ENCODE assay signal across 1 cellular context in genomic region chr12:29380536-29381523, GRCh38.
TF ChIP-seq lines count a peak whose summit lies in the region.

ERGIC2 (minus strand) TSS chr12:29381172; CDS start chr12:29371633, 9,539 bp downstream.

TF ChIP-seq in GM12878, 131 proteins besides CTCF, POLR2A, EP300 and RAD21 (continued from another document and continues in another):
- TF ChIP-seq, protein P1, sequence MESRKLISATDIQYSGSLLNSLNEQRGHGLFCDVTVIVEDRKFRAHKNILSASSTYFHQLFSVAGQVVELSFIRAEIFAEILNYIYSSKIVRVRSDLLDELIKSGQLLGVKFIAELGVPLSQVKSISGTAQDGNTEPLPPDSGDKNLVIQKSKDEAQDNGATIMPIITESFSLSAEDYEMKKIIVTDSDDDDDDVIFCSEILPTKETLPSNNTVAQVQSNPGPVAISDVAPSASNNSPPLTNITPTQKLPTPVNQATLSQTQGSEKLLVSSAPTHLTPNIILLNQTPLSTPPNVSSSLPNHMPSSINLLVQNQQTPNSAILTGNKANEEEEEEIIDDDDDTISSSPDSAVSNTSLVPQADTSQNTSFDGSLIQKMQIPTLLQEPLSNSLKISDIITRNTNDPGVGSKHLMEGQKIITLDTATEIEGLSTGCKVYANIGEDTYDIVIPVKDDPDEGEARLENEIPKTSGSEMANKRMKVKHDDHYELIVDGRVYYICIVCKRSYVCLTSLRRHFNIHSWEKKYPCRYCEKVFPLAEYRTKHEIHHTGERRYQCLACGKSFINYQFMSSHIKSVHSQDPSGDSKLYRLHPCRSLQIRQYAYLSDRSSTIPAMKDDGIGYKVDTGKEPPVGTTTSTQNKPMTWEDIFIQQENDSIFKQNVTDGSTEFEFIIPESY (IDR thresholded peaks at IDR 0.05), result 0 out of 2 replicates have a peak, but pooled peaks have one; percentile 22
- TF ChIP-seq MAX (IDR thresholded peaks at IDR 0.05; ENCODE audit: low read depth, low read length) (peak; percentile 27), FOXK2 (IDR thresholded peaks at IDR 0.05) (no peak), CBX3 (IDR thresholded peaks at IDR 0.05; ENCODE audit: borderline replicate concordance, low read depth) (no peak), PAX8 (IDR thresholded peaks at IDR 0.05) (no peak), ESRRA (IDR thresholded peaks at IDR 0.05; ENCODE audit: low read length) (no peak), CHD1 (IDR thresholded peaks at IDR 0.05; ENCODE audit: low read depth, low read length) (no peak), RAD51 (IDR thresholded peaks at IDR 0.05) (no peak), CHD2 (IDR thresholded peaks at IDR 0.05; ENCODE audit: borderline replicate concordance, low read depth, low read length) (peak; percentile 100), ZNF207 (IDR thresholded peaks at IDR 0.05; ENCODE audit: borderline replicate concordance) (no peak), PML (IDR thresholded peaks at IDR 0.05; ENCODE audit: low read length) (peak; percentile 80), ZNF24 (IDR thresholded peaks at IDR 0.05) (no peak), SP1 (IDR thresholded peaks at IDR 0.05; ENCODE audit: low read depth, low read length) (no peak), ASH2L (IDR thresholded peaks at IDR 0.05; ENCODE audit: borderline replicate concordance, low read depth) (no peak), GABPA (IDR thresholded peaks at IDR 0.05; ENCODE audit: low read depth) (0 out of 2 replicates have a peak, but pooled peaks have one; percentile 15), STAT1 (conservative IDR thresholded peaks at IDR 0.05) (peak; percentile 6; the same call in 1 of the 2 replicates), MYB (IDR thresholded peaks at IDR 0.05; ENCODE audit: borderline replicate concordance, low read depth, low read length) (no peak), ZNF217 (IDR thresholded peaks at IDR 0.05) (no peak), TCF3 (IDR thresholded peaks at IDR 0.05; ENCODE audit: borderline replicate concordance, insufficient read depth, low read depth, low read length) (no peak), TCF7 (IDR thresholded peaks at IDR 0.05; ENCODE audit: borderline replicate concordance) (no peak), BCLAF1 (IDR thresholded peaks at IDR 0.05) (no peak), JUND (IDR thresholded peaks at IDR 0.05; ENCODE audit: low read depth, low read length) (no peak), EED (IDR thresholded peaks at IDR 0.05; ENCODE audit: low read depth) (no peak), SUPT20H (IDR thresholded peaks at IDR 0.05; ENCODE audit: borderline replicate concordance, control insufficient read depth, low read depth, low read length) (no peak), HCFC1 (IDR thresholded peaks at IDR 0.05; ENCODE audit: low read length) (peak; percentile 61), ZNF384 (IDR thresholded peaks at IDR 0.05; ENCODE audit: borderline replicate concordance, low read depth, low read length) (no peak), MYC (IDR thresholded peaks at IDR 0.05; ENCODE audit: insufficient read depth, insufficient read length, insufficient replicate concordance, low read length, severe bottlenecking) (peak; percentile 64), RELB (IDR thresholded peaks at IDR 0.05; ENCODE audit: low read depth) (peak; percentile 99), WRNIP1 (IDR thresholded peaks at IDR 0.05; ENCODE audit: borderline replicate concordance, low read depth, low read length) (0 out of 2 replicates have a peak, but pooled peaks have one; percentile 50), NFIC (IDR thresholded peaks at IDR 0.05; ENCODE audit: low read depth, low read length) (0 out of 2 replicates have a peak, but pooled peaks have one; percentile 37), EZH2 (IDR thresholded peaks at IDR 0.05; ENCODE audit: borderline replicate concordance, control insufficient read depth, low read depth, low read length) (no peak), TARDBP (IDR thresholded peaks at IDR 0.05; ENCODE audit: borderline replicate concordance) (no peak), IKZF1 (conservative IDR thresholded peaks at IDR 0.05) (peak; percentile 32; the same call in 1 of the 2 replicates), IKZF2 (IDR thresholded peaks at IDR 0.05) (no peak), POLR2AphosphoS2 (IDR thresholded peaks at IDR 0.05; ENCODE audit: low read depth, low read length) (0 out of 2 replicates have a peak, but pooled peaks have one; percentile 31), ETV6 (conservative IDR thresholded peaks at IDR 0.05 in 1 of 2, IDR thresholded peaks at IDR 0.05 in 1 of 2; ENCODE audit: borderline replicate concordance in 1 of 2, low read depth in 1 of 2) (no peak), SMAD1 (IDR thresholded peaks at IDR 0.05; ENCODE audit: low read depth, partially characterized antibody) (no peak), SMC3 (IDR thresholded peaks at IDR 0.05; ENCODE audit: borderline replicate concordance, low read length) (no peak), HDAC2 (IDR thresholded peaks at IDR 0.05) (peak; percentile 85; the same call in 1 of the 2 replicates), ZBED1 (IDR thresholded peaks at IDR 0.05; ENCODE audit: borderline replicate concordance) (peak; percentile 89), TAF1 (IDR thresholded peaks at IDR 0.05; ENCODE audit: borderline replicate concordance, low read depth, low read length) (peak; percentile 76; the same call in 1 of the 2 replicates), NBN (IDR thresholded peaks at IDR 0.05) (peak; percentile 27; the same call in 1 of the 2 replicates), CHD4 (IDR thresholded peaks at IDR 0.05) (no peak), ZBTB40 (IDR thresholded peaks at IDR 0.05; ENCODE audit: borderline replicate concordance) (peak; percentile 44; the same call in 1 of the 2 replicates), BRCA1 (IDR thresholded peaks at IDR 0.05; ENCODE audit: low read depth, low read length) (peak; percentile 96), RB1 (IDR thresholded peaks at IDR 0.05; ENCODE audit: borderline replicate concordance) (no peak), EGR1 (IDR thresholded peaks at IDR 0.05; ENCODE audit: borderline replicate concordance in 1 of 2, low read depth in 2 of 2, low read length in 2 of 2) (peak; percentile 8 to 9; a peak in 1 of 3 replicates), BCL11A (IDR thresholded peaks at IDR 0.05; ENCODE audit: low read depth, low read length) (no peak), MEF2B (IDR thresholded peaks at IDR 0.05; ENCODE audit: partially characterized antibody, poor library complexity, severe bottlenecking) (no peak), RUNX3 (IDR thresholded peaks at IDR 0.05; ENCODE audit: low read length) (no peak; the same call in none of the 2 replicates), SPI1 (IDR thresholded peaks at IDR 0.05; ENCODE audit: borderline replicate concordance, insufficient read depth, low read depth, low read length) (no peak), NFXL1 (IDR thresholded peaks at IDR 0.05; ENCODE audit: borderline replicate concordance) (no peak)
- TF ChIP-seq, protein P2, sequence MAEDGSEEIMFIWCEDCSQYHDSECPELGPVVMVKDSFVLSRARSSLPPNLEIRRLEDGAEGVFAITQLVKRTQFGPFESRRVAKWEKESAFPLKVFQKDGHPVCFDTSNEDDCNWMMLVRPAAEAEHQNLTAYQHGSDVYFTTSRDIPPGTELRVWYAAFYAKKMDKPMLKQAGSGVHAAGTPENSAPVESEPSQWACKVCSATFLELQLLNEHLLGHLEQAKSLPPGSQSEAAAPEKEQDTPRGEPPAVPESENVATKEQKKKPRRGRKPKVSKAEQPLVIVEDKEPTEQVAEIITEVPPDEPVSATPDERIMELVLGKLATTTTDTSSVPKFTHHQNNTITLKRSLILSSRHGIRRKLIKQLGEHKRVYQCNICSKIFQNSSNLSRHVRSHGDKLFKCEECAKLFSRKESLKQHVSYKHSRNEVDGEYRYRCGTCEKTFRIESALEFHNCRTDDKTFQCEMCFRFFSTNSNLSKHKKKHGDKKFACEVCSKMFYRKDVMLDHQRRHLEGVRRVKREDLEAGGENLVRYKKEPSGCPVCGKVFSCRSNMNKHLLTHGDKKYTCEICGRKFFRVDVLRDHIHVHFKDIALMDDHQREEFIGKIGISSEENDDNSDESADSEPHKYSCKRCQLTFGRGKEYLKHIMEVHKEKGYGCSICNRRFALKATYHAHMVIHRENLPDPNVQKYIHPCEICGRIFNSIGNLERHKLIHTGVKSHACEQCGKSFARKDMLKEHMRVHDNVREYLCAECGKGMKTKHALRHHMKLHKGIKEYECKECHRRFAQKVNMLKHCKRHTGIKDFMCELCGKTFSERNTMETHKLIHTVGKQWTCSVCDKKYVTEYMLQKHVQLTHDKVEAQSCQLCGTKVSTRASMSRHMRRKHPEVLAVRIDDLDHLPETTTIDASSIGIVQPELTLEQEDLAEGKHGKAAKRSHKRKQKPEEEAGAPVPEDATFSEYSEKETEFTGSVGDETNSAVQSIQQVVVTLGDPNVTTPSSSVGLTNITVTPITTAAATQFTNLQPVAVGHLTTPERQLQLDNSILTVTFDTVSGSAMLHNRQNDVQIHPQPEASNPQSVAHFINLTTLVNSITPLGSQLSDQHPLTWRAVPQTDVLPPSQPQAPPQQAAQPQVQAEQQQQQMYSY (CRISPR knock-in tag; IDR thresholded peaks at IDR 0.05), result no peak
